In genomic region chr6:43262000-43262779, GRCh38 we compare ENCODE assay signal across 1 cellular context.
TF ChIP-seq lines count a peak whose summit lies in the region.

No MANE protein-coding gene starts in this region.

TF ChIP-seq in HepG2, 621 proteins besides CTCF, POLR2A, EP300 and RAD21 (continued from another document and continues in another):
- TF ChIP-seq DMTF1 (CRISPR knock-in tag; IDR thresholded peaks at IDR 0.05), result no peak
- TF ChIP-seq ZBTB21 (CRISPR knock-in tag; IDR thresholded peaks at IDR 0.05), result no peak
- TF ChIP-seq GRHL1 (CRISPR knock-in tag; conservative IDR thresholded peaks at IDR 0.05), result no peak
- TF ChIP-seq SMC3 (IDR thresholded peaks at IDR 0.05; ENCODE audit: low read length), result no peak
- TF ChIP-seq REPIN1 (CRISPR knock-in tag; IDR thresholded peaks at IDR 0.05; ENCODE audit: borderline replicate concordance, low read depth), result peak; percentile 80; the same call in 1 of the 2 replicates
- TF ChIP-seq FOXP1 (IDR thresholded peaks at IDR 0.05), result no peak
- TF ChIP-seq FOXP1 (CRISPR knock-in tag; IDR thresholded peaks at IDR 0.05), result 0 out of 2 replicates have a peak, but pooled peaks have one; percentile 25
- no peak for TF ChIP-seq ZBTB34 (CRISPR knock-in tag; IDR thresholded peaks at IDR 0.05)
- no peak for TF ChIP-seq EEA1 (CRISPR knock-in tag; IDR thresholded peaks at IDR 0.05; ENCODE audit: borderline replicate concordance)
- no peak for TF ChIP-seq FOXK2 (IDR thresholded peaks at IDR 0.05)
- no peak for TF ChIP-seq ZFAT (CRISPR knock-in tag; conservative IDR thresholded peaks at IDR 0.05)
- TF ChIP-seq SP140L (CRISPR knock-in tag; IDR thresholded peaks at IDR 0.05; ENCODE audit: borderline replicate concordance), result no peak
- 0 out of 2 replicates have a peak, but pooled peaks have one; percentile 48 for TF ChIP-seq GATAD1 (CRISPR knock-in tag; IDR thresholded peaks at IDR 0.05)
- TF ChIP-seq ELF4 (CRISPR knock-in tag; IDR thresholded peaks at IDR 0.05; ENCODE audit: borderline replicate concordance), result no peak
- TF ChIP-seq ZBTB10 (CRISPR knock-in tag; IDR thresholded peaks at IDR 0.05; ENCODE audit: borderline replicate concordance), result peak; percentile 41; the same call in 1 of the 2 replicates
- TF ChIP-seq ZBTB1 (CRISPR knock-in tag; IDR thresholded peaks at IDR 0.05; ENCODE audit: borderline replicate concordance), result no peak
- TF ChIP-seq IKZF4 (CRISPR knock-in tag; IDR thresholded peaks at IDR 0.05; ENCODE audit: borderline replicate concordance, low read depth, not compliant biosample characterization), result no peak
- no peak for TF ChIP-seq MLLT10 (CRISPR knock-in tag; IDR thresholded peaks at IDR 0.05)
- TF ChIP-seq ZNF382 (CRISPR knock-in tag; IDR thresholded peaks at IDR 0.05; ENCODE audit: borderline replicate concordance), result no peak
- TF ChIP-seq ZNF709 (CRISPR knock-in tag; IDR thresholded peaks at IDR 0.05), result no peak
- TF ChIP-seq SCMH1 (CRISPR knock-in tag; IDR thresholded peaks at IDR 0.05; ENCODE audit: borderline replicate concordance), result no peak
- 0 out of 2 replicates have a peak, but pooled peaks have one; percentile 23 for TF ChIP-seq SOX5 (CRISPR knock-in tag; IDR thresholded peaks at IDR 0.05; ENCODE audit: borderline replicate concordance)
- TF ChIP-seq ZNF773 (CRISPR knock-in tag; IDR thresholded peaks at IDR 0.05; ENCODE audit: borderline replicate concordance), result no peak
- no peak for TF ChIP-seq ZNF572 (CRISPR knock-in tag; IDR thresholded peaks at IDR 0.05)
- TF ChIP-seq ZSCAN12 (CRISPR knock-in tag; IDR thresholded peaks at IDR 0.05), result no peak
- TF ChIP-seq GATAD2A (CRISPR knock-in tag; IDR thresholded peaks at IDR 0.05), result peak; percentile 75
- TF ChIP-seq ZBTB43 (CRISPR knock-in tag; conservative IDR thresholded peaks at IDR 0.05), result no peak
- no peak for TF ChIP-seq ZNF20 (CRISPR knock-in tag; IDR thresholded peaks at IDR 0.05)
- no peak for TF ChIP-seq ZNF691 (CRISPR knock-in tag; IDR thresholded peaks at IDR 0.05; ENCODE audit: borderline replicate concordance, low read depth)
- TF ChIP-seq NONO (IDR thresholded peaks at IDR 0.05), result no peak
- no peak for TF ChIP-seq NONO (CRISPR knock-in tag; conservative IDR thresholded peaks at IDR 0.05)
- TF ChIP-seq KLF6 (CRISPR knock-in tag; IDR thresholded peaks at IDR 0.05), result no peak
- no peak for TF ChIP-seq PBX3 (CRISPR knock-in tag; IDR thresholded peaks at IDR 0.05; ENCODE audit: borderline replicate concordance)
- TF ChIP-seq ZNF580 (CRISPR knock-in tag; IDR thresholded peaks at IDR 0.05; ENCODE audit: borderline replicate concordance, low read depth), result no peak
- TF ChIP-seq ZNF468 (CRISPR knock-in tag; IDR thresholded peaks at IDR 0.05), result no peak
- no peak for TF ChIP-seq ZNF30 (CRISPR knock-in tag; IDR thresholded peaks at IDR 0.05)
- TF ChIP-seq SNAPC5 (CRISPR knock-in tag; IDR thresholded peaks at IDR 0.05; ENCODE audit: borderline replicate concordance), result no peak
- no peak for TF ChIP-seq TRIM24 (CRISPR knock-in tag; IDR thresholded peaks at IDR 0.05)
- no peak for TF ChIP-seq ZFP37 (CRISPR knock-in tag; IDR thresholded peaks at IDR 0.05; ENCODE audit: borderline replicate concordance)
- no peak for TF ChIP-seq PLSCR1 (CRISPR knock-in tag; IDR thresholded peaks at IDR 0.05; ENCODE audit: borderline replicate concordance)
- TF ChIP-seq GTF2F1 (IDR thresholded peaks at IDR 0.05; ENCODE audit: low read length), result no peak
- no peak for TF ChIP-seq ZNF792 (CRISPR knock-in tag; IDR thresholded peaks at IDR 0.05)
- TF ChIP-seq ZNF34 (CRISPR knock-in tag; IDR thresholded peaks at IDR 0.05; ENCODE audit: borderline replicate concordance), result no peak
- TF ChIP-seq POLR2G (IDR thresholded peaks at IDR 0.05; ENCODE audit: low read depth, low read length), result no peak
- no peak for TF ChIP-seq HNRNPL (IDR thresholded peaks at IDR 0.05; ENCODE audit: low read depth, low read length)
- TF ChIP-seq ZNF101 (CRISPR knock-in tag; IDR thresholded peaks at IDR 0.05; ENCODE audit: borderline replicate concordance, low read depth), result no peak
- TF ChIP-seq AGO1 (IDR thresholded peaks at IDR 0.05; ENCODE audit: low read depth, low read length, poor library complexity, severe bottlenecking), result no peak
- no peak for TF ChIP-seq SRF (IDR thresholded peaks at IDR 0.05; ENCODE audit: low read depth, low read length)
- no peak for TF ChIP-seq MED13 (CRISPR knock-in tag; IDR thresholded peaks at IDR 0.05)
- no peak for TF ChIP-seq STAT6 (CRISPR knock-in tag; IDR thresholded peaks at IDR 0.05; ENCODE audit: borderline replicate concordance)
- TF ChIP-seq ZSCAN31 (CRISPR knock-in tag; IDR thresholded peaks at IDR 0.05; ENCODE audit: low read depth), result no peak
